Comparison of ENCODE assay signal across 8 cellular contexts in genomic region chr19:12139885-12140544, GRCh38. TPM values are rescaled to one million over a fixed set of nuclear protein-coding genes. Genes with fewer than 3 reads are reported as not detected.
DNase-seq lines count a peak whose midpoint lies in the region; ATAC-seq and TF ChIP-seq lines count a peak whose summit lies in the region.

ZNF20 (minus strand) TSS chr19:12140350; CDS start chr19:12140182, 168 bp downstream.

- 0 to 1% methylated on average over 49 of the region's 49 CpGs for WGBS in heart right ventricle, 2 donors

- H3K4me3 Mint-ChIP-seq in type B pancreatic cell, result peak within 1 kb of the TSS; percentile 97

- TF ChIP-seq CTCF in heart right ventricle (IDR thresholded peaks at IDR 0.05) (peak in 1 of 9 donors; percentile 10), type B pancreatic cell (conservative IDR thresholded peaks at IDR 0.05) (no peak)

- H3K9me3 ChIP-seq in adipocyte (ENCODE audit: control insufficient read depth, low read length), result peaks cover 11% of the 10 kb centered on the region
- peaks cover 0 to 13% (median 0%) of the 10 kb centered on the region in 11 donors for H3K9me3 ChIP-seq in heart right ventricle

- peak within 1 kb of the TSS; percentile 88 for H3K9ac ChIP-seq in adipocyte (ENCODE audit: low read length)

- H3K4me1 ChIP-seq in adipocyte (ENCODE audit: control insufficient read depth, insufficient read depth, low read length) (peaks cover 18% of the 10 kb centered on the region), heart right ventricle (peaks cover 0 to 25% (median 20%) of the 10 kb centered on the region in 9 donors)

- DNase-seq in NCI-H1105 treated with DMSO at 0.1 percent for 48 hours (lab: John Stamatoyannopoulos, UW), result peak; percentile 93
- DNase-seq in SW 1271 (lab: John Stamatoyannopoulos, UW), result peak; percentile 66 to 90
- peak; percentile 99 for DNase-seq in adipocyte (ENCODE audit: low read depth)
- DNase-seq in heart right ventricle, result peak; percentile 95 to 97
- DNase-seq in pons (ENCODE audit: low spot score), result peak; percentile 96
- peak; percentile 96 for DNase-seq in type B pancreatic cell (ENCODE audit: extremely low spot score, unreplicated experiment)

- peak within 1 kb of the TSS; percentile 44 to 89 (median 78) for H3K27ac ChIP-seq in heart right ventricle

- intact Hi-C loops in heart right ventricle (cut with DNase I), result loop anchor here (1.0 to 10.0 kb wide), 22 partner anchors 47 to 417 kb away; partner anchors contain the start of genes ZNF491 (in 4 of the 10), ZNF69 (in 1 of the 10), ZNF844 (in 1 of the 10) and ZNF878 (in 1 of the 10)

- H3K4me3 ChIP-seq in GM08714 (ENCODE audit: low read length) (peak within 1 kb of the TSS; percentile 76), adipocyte (ENCODE audit: low read length) (peak within 1 kb of the TSS; percentile 97), heart right ventricle (peak within 1 kb of the TSS; percentile 57 to 97 (median 76))

- H3K4me1 Mint-ChIP-seq in type B pancreatic cell (ENCODE audit: unreplicated experiment), result peaks cover 23% of the 10 kb centered on the region

- H3K36me3 Mint-ChIP-seq in type B pancreatic cell, result peaks cover 42% of the 10 kb centered on the region

- ATAC-seq in HG02588 (IDR thresholded peaks at IDR 0.05; ENCODE audit: unreplicated experiment) (peak; percentile 84), heart right ventricle (peak; percentile 98 to 100 (median 99))

- H3K27me3 Mint-ChIP-seq in type B pancreatic cell, result no peaks in the 10 kb centered on the region

- H3K27ac Mint-ChIP-seq in type B pancreatic cell, result peak within 1 kb of the TSS; percentile 91

- H3K27me3 ChIP-seq in adipocyte (replicated peaks; ENCODE audit: control insufficient read depth, insufficient read depth, low read length) (no peaks in the 10 kb centered on the region), heart right ventricle (no peaks in the 10 kb centered on the region)

- H3K36me3 ChIP-seq in adipocyte (ENCODE audit: control insufficient read depth, insufficient read depth, low read length, severe bottlenecking) (peaks cover 30% of the 10 kb centered on the region), heart right ventricle (peaks cover 0 to 43% (median 24%) of the 10 kb centered on the region in 9 donors)

- peaks cover 7% of the 10 kb centered on the region for H3K9me3 Mint-ChIP-seq in type B pancreatic cell

RNA-seq across cellular contexts. Expression of gene ZNF20, which starts in this region (rescaled TPM):
- total RNA-seq in heart right ventricle (1 to 10 TPM in 2 of 10 donors, under 1 TPM in 6, not detected in 2; 0.37 to 1.1 (median 0.95) TPM), type B pancreatic cell (ENCODE audit: low replicate concordance) (9.0 and 9.9 TPM in 2 replicates)
- polyA plus RNA-seq in heart right ventricle, result 1 to 10 TPM in 1 of 2 donors, under 1 TPM in 1; 0.59 to 1.6 TPM

Comparison
In these comparisons a context has a peak if more than half of its experiments do, and no peak if none do; other contexts are left out.
1. Peak in every context shown above with its lines: DNase-seq, ATAC-seq, H3K4me3 ChIP-seq and H3K27ac ChIP-seq.